16 cellular contexts compared by ENCODE assay signal in genomic region chr19:46606681-46607440, GRCh38.
DNase-seq lines count a peak whose midpoint lies in the region; ATAC-seq and TF ChIP-seq lines count a peak whose summit lies in the region.
"Had no signal": no experiment of that assay in that cellular context is flagged by ENCODE, and none has a peak within 500 bp of the region (broad histone marks: within the 10 kb centered on the region; RNA-seq: fewer than 3 reads in every experiment).

No MANE protein-coding gene starts in this region.

- no peak overlapping the region for H3K4me3 Mint-ChIP-seq in stimulated activated naive CD8-positive, alpha-beta T cell treated with anti-CD3 and anti-CD28 coated beads, Interleukin-15, Interleukin-2, amounts not matched to agents 100 ng/mL and 50 ng/mL, for 24 hours
- no peak overlapping the region for H3K4me3 Mint-ChIP-seq in nephron progenitor cell
- H3K4me3 Mint-ChIP-seq: activated naive CD4-positive, alpha-beta T cell treated with anti-CD3 and anti-CD28 coated beads for 36 hours had no signal

- H3K9me3 Mint-ChIP-seq in stimulated activated naive CD8-positive, alpha-beta T cell treated with anti-CD3 and anti-CD28 coated beads, Interleukin-15, Interleukin-2, amounts not matched to agents 100 ng/mL and 50 ng/mL, for 24 hours = no peaks in the 10 kb centered on the region
- no peaks in the 10 kb centered on the region for H3K9me3 Mint-ChIP-seq in nephron progenitor cell
- H3K9me3 Mint-ChIP-seq: activated naive CD4-positive, alpha-beta T cell treated with anti-CD3 and anti-CD28 coated beads for 36 hours had no signal

- no peaks in the 10 kb centered on the region for H3K27me3 Mint-ChIP-seq in stimulated activated naive CD8-positive, alpha-beta T cell treated with anti-CD3 and anti-CD28 coated beads, Interleukin-15, Interleukin-2, amounts not matched to agents 100 ng/mL and 50 ng/mL, for 24 hours
- H3K27me3 Mint-ChIP-seq in nephron progenitor cell (ENCODE audit: low read depth, poor library complexity) = no peaks in the 10 kb centered on the region

- no peak for TF ChIP-seq CTCF in coronary artery (IDR thresholded peaks at IDR 0.05)
- no peak for TF ChIP-seq CTCF in nephron progenitor cell (IDR thresholded peaks at IDR 0.05)

- no peak overlapping the region for H3K4me3 ChIP-seq in coronary artery
- H3K4me3 ChIP-seq: hepatocyte, pancreas had no signal

- no peak for ATAC-seq in stimulated activated naive CD8-positive, alpha-beta T cell treated with anti-CD3 and anti-CD28 coated beads, Interleukin-15, Interleukin-2, amounts not matched to agents 100 U/mL and 50 U/mL, for 24 hours
- ATAC-seq in GM19397 (IDR thresholded peaks at IDR 0.05; ENCODE audit: unreplicated experiment) (no peak), HG02938 (IDR thresholded peaks at IDR 0.05; ENCODE audit: unreplicated experiment) (no peak)
- ATAC-seq: esophagus mucosa, pancreas had no signal

- peaks cover 74% of the 10 kb centered on the region for H3K4me1 Mint-ChIP-seq in stimulated activated naive CD8-positive, alpha-beta T cell treated with anti-CD3 and anti-CD28 coated beads, Interleukin-15, Interleukin-2, amounts not matched to agents 100 ng/mL and 50 ng/mL, for 24 hours (ENCODE audit: low read depth)
- H3K4me1 Mint-ChIP-seq in nephron progenitor cell = peaks cover 57% of the 10 kb centered on the region

- DNase-seq in stimulated activated naive CD8-positive, alpha-beta T cell treated with anti-CD3 and anti-CD28 coated beads, Interleukin-15, Interleukin-2, amounts not matched to agents 100 U/mL and 50 U/mL, for 24 hours = no peak
- DNase-seq in coronary artery (ENCODE audit: low spot score) (no peak), nephron progenitor cell (no peak), DMS 273 (lab: John Stamatoyannopoulos, UW; ENCODE audit: unreplicated experiment) (no peak), NCI-H1694 (lab: John Stamatoyannopoulos, UW) (no peak)
- DNase-seq: activated CD4-positive, alpha-beta T cell treated with anti-CD3 and anti-CD28 coated beads, Interleukin-2, amount 50 U/mL, for 1 hour; activated naive CD4-positive, alpha-beta T cell treated with anti-CD3 and anti-CD28 coated beads for 36 hours; DMS79; pancreas; stimulated activated CD4-positive, alpha-beta T cell treated with anti-CD3 and anti-CD28 coated beads, Interleukin-15, amount 100 ng/mL, for 24 hours; T-helper 1 cell had no signal

- H3K27ac Mint-ChIP-seq in stimulated activated naive CD8-positive, alpha-beta T cell treated with anti-CD3 and anti-CD28 coated beads, Interleukin-15, Interleukin-2, amounts not matched to agents 100 ng/mL and 50 ng/mL, for 24 hours = peak overlapping the region; percentile 81
- H3K27ac Mint-ChIP-seq in nephron progenitor cell = peak overlapping the region; percentile 17

- peaks cover 78% of the 10 kb centered on the region for H3K36me3 Mint-ChIP-seq in stimulated activated naive CD8-positive, alpha-beta T cell treated with anti-CD3 and anti-CD28 coated beads, Interleukin-15, Interleukin-2, amounts not matched to agents 100 ng/mL and 50 ng/mL, for 24 hours (ENCODE audit: low read depth)
- H3K36me3 Mint-ChIP-seq in nephron progenitor cell (ENCODE audit: low read depth) = peaks cover 23% of the 10 kb centered on the region

- H3K27ac ChIP-seq in coronary artery = peak overlapping the region; percentile 98 to 99
- H3K27ac ChIP-seq: hepatocyte, pancreas had no signal
